8 cellular contexts compared by ENCODE assay signal in the genomic region with DNA sequence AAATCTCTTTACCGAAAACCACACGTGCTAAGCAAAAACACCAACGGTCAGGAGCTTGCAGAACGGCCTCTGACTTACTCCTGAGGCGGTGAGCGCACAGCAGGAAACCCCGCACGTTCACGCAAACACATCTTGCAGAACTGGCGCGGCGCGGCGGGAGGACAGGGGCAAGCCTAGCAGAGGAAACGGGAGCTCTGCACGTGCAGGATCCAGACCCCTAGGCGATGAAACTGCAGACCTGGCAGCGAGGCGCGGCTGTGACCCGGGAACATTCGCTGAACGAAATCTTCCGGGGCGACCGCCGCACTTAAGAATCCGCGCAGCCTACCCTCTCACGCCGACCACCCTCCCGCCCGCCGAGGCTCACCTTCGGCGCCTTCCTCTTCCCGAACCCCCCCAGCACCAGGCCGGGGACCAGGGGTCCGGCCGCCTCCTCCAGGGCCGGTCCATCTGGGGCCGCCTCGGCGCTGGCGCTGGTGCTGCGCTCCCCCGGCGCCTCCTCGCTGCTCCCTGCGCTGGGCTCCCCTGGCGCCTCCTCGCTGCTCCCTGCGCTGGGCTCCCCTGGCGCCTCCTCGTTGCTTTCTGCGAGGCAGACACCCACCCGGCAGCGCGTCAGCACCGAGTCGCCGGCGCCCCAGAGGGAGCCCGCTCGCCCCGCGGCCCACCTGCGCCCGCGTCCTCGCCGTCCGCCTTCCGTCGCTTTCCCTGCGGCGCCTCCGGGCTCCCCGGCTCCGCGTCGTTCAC. TPM values are rescaled to one million over a fixed set of nuclear protein-coding genes. Genes with fewer than 3 reads are reported as not detected.
DNase-seq lines count a peak whose midpoint lies in the region; ATAC-seq, FAIRE-seq and TF ChIP-seq lines count a peak whose summit lies in the region.

No MANE protein-coding gene starts in this region.

- H4K20me1 ChIP-seq in Loucy (ENCODE audit: insufficient read depth, low read length, poor library complexity, severe bottlenecking) (peaks cover 24% of the 10 kb centered on the region), GM12878 (ENCODE audit: control insufficient read depth, insufficient read depth) (no peaks in the 10 kb centered on the region)

- H3K79me2 ChIP-seq in Loucy (ENCODE audit: insufficient read depth, low read length) (peaks cover 50% of the 10 kb centered on the region), GM12878 (ENCODE audit: control insufficient read depth, insufficient read depth, low read length) (peaks cover 38% of the 10 kb centered on the region)

- TF ChIP-seq EP300 in GM12878 (IDR thresholded peaks at IDR 0.05; ENCODE audit: borderline replicate concordance in 1 of 2, control insufficient read depth in 1 of 2, low read depth in 2 of 2, low read length in 2 of 2) (no peak), tibial nerve (IDR thresholded peaks at IDR 0.05) (no peak)

- ATAC-seq in GM21723 (IDR thresholded peaks at IDR 0.05; ENCODE audit: unreplicated experiment) = peak; percentile 33
- ATAC-seq in GM12878 = peak; percentile 24
- no peak for ATAC-seq in right lobe of liver

- H3K36me3 ChIP-seq in Loucy (ENCODE audit: insufficient read depth, low read length) (peaks cover 29% of the 10 kb centered on the region; the same call in 1 of the 2 replicates), GM12878 (ENCODE audit: control insufficient read depth in 2 of 2, insufficient read depth in 2 of 2, low read length in 1 of 2) (peaks cover 3 to 26% of the 10 kb centered on the region in 2 experiments; a peak in 3 of 4 replicates), right lobe of liver (peaks cover 0 to 38% (median 4%) of the 10 kb centered on the region in 4 donors), tibial nerve (peaks cover 0 to 70% (median 20%) of the 10 kb centered on the region in 3 donors)

- H3K9me3 ChIP-seq in Loucy (ENCODE audit: insufficient read depth, low read depth, low read length) (no peaks in the 10 kb centered on the region), GM12878 (replicated peaks; ENCODE audit: control insufficient read depth, insufficient read depth, low read length) (no peaks in the 10 kb centered on the region), right lobe of liver (no peaks in the 10 kb centered on the region), tibial nerve (no peaks in the 10 kb centered on the region)

- TF ChIP-seq CTCF in GM12864 (IDR thresholded peaks at IDR 0.05; ENCODE audit: low read depth, low read length, missing control alignments) (no peak), Loucy (conservative IDR thresholded peaks at IDR 0.05; ENCODE audit: low read length) (no peak), GM12878 (IDR thresholded peaks at IDR 0.05 in 2 of 3, conservative IDR thresholded peaks at IDR 0.05 in 1 of 3; ENCODE audit: control insufficient read depth in 2 of 3, extremely low read depth in 1 of 3, insufficient read depth in 1 of 3, low read depth in 3 of 3, low read length in 3 of 3) (no peak), right lobe of liver (IDR thresholded peaks at IDR 0.05) (no peak), tibial nerve (IDR thresholded peaks at IDR 0.05) (no peak)

- H2AFZ ChIP-seq in Loucy (ENCODE audit: low read length) = no peak overlapping the region
- H2AFZ ChIP-seq in GM12878 (ENCODE audit: control insufficient read depth, low read depth, low read length) = 0 out of 2 replicates have a peak overlapping the region, but pooled peaks have one; percentile 55

- DNase-seq in GM12864 (ENCODE audit: low read depth) = no peak
- no peak for DNase-seq in GM12878 (ENCODE audit: low read depth, low spot score)
- DNase-seq in right lobe of liver = peak in 2 of 3 donors; percentile 25 to 44
- DNase-seq in tibial nerve (ENCODE audit: low spot score in 2 of 2) = peak in 1 of 2 donors; percentile 9
- no peak for DNase-seq in DMS79 (lab: John Stamatoyannopoulos, UW)
- DNase-seq in cerebellum (ENCODE audit: low spot score) = no peak

- H3K9me2 ChIP-seq in Loucy (replicated peaks; ENCODE audit: low read depth, low read length) = no peaks in the 10 kb centered on the region

- CTCF ChIA-PET in GM12878 (lab: Yijun Ruan, JAX) = no interaction called here

- H3K4me3 ChIP-seq in GM12864 (ENCODE audit: low read depth, low read length) (peak overlapping the region; percentile 94), Loucy (ENCODE audit: low read length, poor library complexity, severe bottlenecking) (peak overlapping the region; percentile 93), GM12878 (peak overlapping the region; percentile 88), right lobe of liver (peak overlapping the region; percentile 98), tibial nerve (peak overlapping the region; percentile 79 to 99 (median 90))

- H3F3A ChIP-seq in Loucy (ENCODE audit: low read depth) = no peaks in the 10 kb centered on the region

- TF ChIP-seq POLR2A in GM12878 (IDR thresholded peaks at IDR 0.05; ENCODE audit: low read depth, low read length) (no peak), right lobe of liver (IDR thresholded peaks at IDR 0.05) (no peak), tibial nerve (IDR thresholded peaks at IDR 0.05) (no peak)

- 1% methylated on average over 69 of the region's 82 CpGs for WGBS in GM12878 (ENCODE audit: insufficient coverage, insufficient replicate concordance, low lambda C conversion rate, missing lambda C conversion rate)
- 3% methylated on average over 18 of the region's 82 CpGs for WGBS in right lobe of liver (ENCODE audit: insufficient coverage, low coverage, low lambda C conversion rate, missing lambda C conversion rate)
- 3 to 4% methylated on average over 24 to 49 of the region's 82 CpGs for WGBS in tibial nerve, 2 donors

- peak overlapping the region; percentile 53; the same call in 1 of the 2 replicates for H3K27ac ChIP-seq in GM12878 (ENCODE audit: control insufficient read depth, insufficient read depth)
- peak overlapping the region in 1 of 3 donors; percentile 73 for H3K27ac ChIP-seq in right lobe of liver
- H3K27ac ChIP-seq in tibial nerve = peak overlapping the region in 2 of 4 donors; percentile 95 to 96

- H3K27me3 ChIP-seq in Loucy (ENCODE audit: insufficient read depth, low read length, poor library complexity, severe bottlenecking) = no peaks in the 10 kb centered on the region
- H3K27me3 ChIP-seq in GM12878 (replicated peaks in 1 of 2; ENCODE audit: control insufficient read depth in 2 of 2, insufficient read depth in 2 of 2, low read length in 1 of 2) = no peaks in the 10 kb centered on the region
- H3K27me3 ChIP-seq in right lobe of liver = no peaks in the 10 kb centered on the region
- no peaks in the 10 kb centered on the region for H3K27me3 ChIP-seq in tibial nerve

- peaks cover 31% of the 10 kb centered on the region for H3K4me1 ChIP-seq in Loucy (ENCODE audit: insufficient read depth, low read length, poor library complexity, severe bottlenecking)
- peaks cover 11% of the 10 kb centered on the region for H3K4me1 ChIP-seq in GM12878 (ENCODE audit: control insufficient read depth, insufficient read depth, low read length)
- H3K4me1 ChIP-seq in right lobe of liver = peaks cover 0 to 14% (median 3%) of the 10 kb centered on the region in 4 donors
- peaks cover 0 to 39% (median 17%) of the 10 kb centered on the region in 4 donors for H3K4me1 ChIP-seq in tibial nerve

- BruUV-seq in GM12878 (replicated peaks; lab: Mats Ljungman, UMichigan) = TSS peak; percentile 47

- H3K4me2 ChIP-seq in Loucy (ENCODE audit: low read depth, low read length, poor library complexity, severe bottlenecking) (peak overlapping the region; percentile 97), GM12878 (ENCODE audit: control insufficient read depth, insufficient read depth) (peak overlapping the region; percentile 92)

- no peak for TF ChIP-seq RAD21 in GM12878 (IDR thresholded peaks at IDR 0.05; ENCODE audit: insufficient read depth, low read depth, low read length)

- FAIRE-seq in GM12878 (lab: Jason Lieb, UNC) = no peak

- POLR2A ChIA-PET in GM12878 (lab: Charles Lee) = no interaction called here

- intact Hi-C loops in GM12878 (cut with micrococcal nuclease; ENCODE audit: unreplicated experiment) = loop anchor here (2.0 kb wide), 1 partner anchor 71 kb away; no protein-coding TSS in a partner anchor
- intact Hi-C loops in right lobe of liver (cut with DNase I) = no loop called here

- RAD21 ChIA-PET in GM12878 (lab: Charles Lee; ENCODE audit: unreplicated experiment) = no interaction called here

- H3K9ac ChIP-seq in Loucy (ENCODE audit: low read depth, low read length, poor library complexity, severe bottlenecking) (peak overlapping the region; percentile 81), GM12878 (ENCODE audit: control insufficient read depth, insufficient read depth, low read length) (peak overlapping the region; percentile 78)

- SMC1A ChIA-PET in GM12878 (lab: Charles Lee; ENCODE audit: uncharacterized antibody, unreplicated experiment) = no interaction called here

- in situ Hi-C loops in GM12878 (cut with MboI) = no loop called here

RNA-seq across cellular contexts. Expression of gene DDX51, which starts 0.6 kb away (rescaled TPM):
- 42.9 and 51.7 TPM in 2 replicates for total RNA-seq in GM12878 (2013; cell fraction: nucleolus; rRNA removed)
- total RNA-seq in GM12878 (2014; rRNA removed) (12.9 and 16.2 TPM in 2 replicates), GM12878 (2014; rRNA removed; fragmentation: Illumina TruSeq; extraction: Trizol) (7.5 and 8.1 TPM in 2 replicates), GM12878 (2021) (27.7 and 29.1 TPM in 2 replicates), right lobe of liver (1 to 10 TPM; 4.2 to 9.0 (median 5.2) TPM), tibial nerve (10 to 100 TPM; 15.5 to 43.8 (median 28.7) TPM), cerebellum (13.1 TPM)
- polyA plus RNA-seq in GM12878 (2011; ENCODE audit: low read depth) = 8.2 TPM
- polyA plus RNA-seq in GM12878 (2011; rRNA removed) (4.6 and 9.4 TPM in 2 replicates), GM12878 (2014; fragmentation: Illumina TruSeq; extraction: Trizol) (7.3 and 10.5 TPM in 2 replicates), GM12878 (2014; fragmentation: Nextera tagmentation; extraction: Ambion mirVana) (1 to 10 TPM in 1 of 2 experiments, under 1 TPM in 1; 0.97 to 1.6 TPM), GM12878 (2014; rRNA removed) (24.9 and 26.7 TPM in 2 replicates), GM12878 (2016; fragmentation: Nextera tagmentation; extraction: Ambion mirVana) (10 to 100 TPM in 1 of 2 experiments, 1 to 10 TPM in 1; 1.7 to 10.3 TPM)
- polyA plus RNA-seq in GM12878 (2011; cell fraction: cytosol; rRNA removed) = 10.0 and 18.0 TPM in 2 replicates
- polyA plus RNA-seq in GM12878 (2011; cell fraction: nucleus; rRNA removed) = 71.9 and 97.4 TPM in 2 replicates
- polyA plus RNA-seq in GM12878 (2012) = 15.6 and 23.5 TPM in 2 replicates
- 8.0 and 11.4 TPM in 2 replicates for polyA minus RNA-seq in GM12878 (2011; rRNA and poly(A)+ RNA removed)
- polyA minus RNA-seq in GM12878 (2011; cell fraction: cytosol; rRNA and poly(A)+ RNA removed) = 6.0 and 6.7 TPM in 2 replicates
- 17.3 and 29.9 TPM in 2 replicates for polyA minus RNA-seq in GM12878 (2011; cell fraction: nucleus; rRNA and poly(A)+ RNA removed)

RNA-seq across cellular contexts. Expression of gene NOC4L, which starts 0.8 kb away (rescaled TPM):
- total RNA-seq in GM12878 (2013; cell fraction: nucleolus; rRNA removed) = 7.8 and 8.6 TPM in 2 replicates
- total RNA-seq in GM12878 (2014; rRNA removed) (22.6 and 32.0 TPM in 2 replicates), GM12878 (2014; rRNA removed; fragmentation: Illumina TruSeq; extraction: Trizol) (4.7 and 7.4 TPM in 2 replicates), GM12878 (2021) (45.2 and 45.3 TPM in 2 replicates), right lobe of liver (1 to 10 TPM; 7.4 to 9.7 (median 8.3) TPM), tibial nerve (10 to 100 TPM in 3 of 4 donors, 1 to 10 TPM in 1; 8.2 to 24.9 (median 17.0) TPM), cerebellum (8.5 TPM)
- polyA plus RNA-seq in GM12878 (2011; ENCODE audit: low read depth) = 4.1 TPM
- polyA plus RNA-seq in GM12878 (2011; rRNA removed) (1.2 and 4.6 TPM in 2 replicates), GM12878 (2014; fragmentation: Illumina TruSeq; extraction: Trizol) (2.7 and 7.9 TPM in 2 replicates), GM12878 (2014; fragmentation: Nextera tagmentation; extraction: Ambion mirVana) (1 to 10 TPM in 1 of 2 experiments, under 1 TPM in 1; 0.72 to 3.7 TPM), GM12878 (2014; rRNA removed) (22.6 and 32.9 TPM in 2 replicates), GM12878 (2016; fragmentation: Nextera tagmentation; extraction: Ambion mirVana) (10 to 100 TPM; 65.0 to 68.2 TPM)
- polyA plus RNA-seq in GM12878 (2011; cell fraction: cytosol; rRNA removed) = 8.2 and 9.6 TPM in 2 replicates
- polyA plus RNA-seq in GM12878 (2011; cell fraction: nucleus; rRNA removed) = 20.7 and 33.0 TPM in 2 replicates
- polyA plus RNA-seq in GM12878 (2012) = 18.3 and 19.4 TPM in 2 replicates
- 2.0 and 5.5 TPM in 2 replicates for polyA minus RNA-seq in GM12878 (2011; rRNA and poly(A)+ RNA removed)
- 9.8 and 12.6 TPM in 2 replicates for polyA minus RNA-seq in GM12878 (2011; cell fraction: cytosol; rRNA and poly(A)+ RNA removed)
- polyA minus RNA-seq in GM12878 (2011; cell fraction: nucleus; rRNA and poly(A)+ RNA removed) = 5.4 and 8.8 TPM in 2 replicates

Comparison
In these comparisons a context has a peak if more than half of its experiments do, and no peak if none do; other contexts are left out.
1. DNase-seq: peak in right lobe of liver (2 of 3); none in GM12864 (single experiment), GM12878 (single experiment), DMS79 (single experiment) and cerebellum (single experiment).
2. ATAC-seq: peak in GM21723 (single experiment) and GM12878 (single experiment); none in right lobe of liver (0 of 4).
3. Peak in every context shown above with its lines, with median percentiles within 50 percentile points of each other: H3K4me3 ChIP-seq.